ENCODE assay signal across 9 cellular contexts in the genomic region with DNA sequence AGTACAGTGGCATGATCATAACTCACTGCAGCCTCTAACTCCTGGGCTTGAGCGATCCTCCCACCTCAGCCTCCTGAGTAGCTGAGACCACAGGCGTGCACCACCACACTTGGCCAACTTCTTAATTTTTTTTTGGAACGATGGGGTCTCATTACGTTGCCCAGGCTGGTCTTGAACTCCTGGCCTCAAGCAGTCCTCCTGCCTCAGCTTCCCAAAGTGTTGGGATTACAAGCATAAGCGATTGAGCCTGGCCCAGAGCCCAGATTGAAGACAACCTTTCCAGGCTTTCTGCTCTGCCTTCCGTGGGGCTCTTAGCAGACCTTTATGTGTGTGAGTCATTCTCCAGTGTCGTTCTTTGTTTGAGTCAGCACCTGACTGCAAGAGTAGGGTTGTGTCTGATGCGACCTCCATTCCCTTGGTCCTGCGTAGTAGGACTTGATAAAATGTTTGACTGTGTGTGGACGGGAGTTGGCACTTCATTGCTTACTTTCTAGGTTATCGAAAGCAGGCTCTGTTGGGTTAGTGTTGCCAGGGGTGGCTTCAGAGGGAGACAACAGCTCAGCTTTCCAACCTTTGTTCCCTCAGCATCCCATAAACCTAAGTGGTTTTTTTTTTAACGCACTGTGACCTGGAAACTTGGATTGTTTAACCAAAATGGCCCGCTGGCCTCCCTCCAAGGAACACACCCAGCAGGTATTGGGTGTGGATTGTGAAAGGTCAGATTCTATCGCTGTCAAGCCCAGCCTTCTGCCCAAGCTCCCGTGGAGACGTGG. TPM values are rescaled to one million over a fixed set of nuclear protein-coding genes. Genes with fewer than 3 reads are reported as not detected.
DNase-seq lines count a peak whose midpoint lies in the region; ATAC-seq, FAIRE-seq and TF ChIP-seq lines count a peak whose summit lies in the region.
"Had no signal": no experiment of that assay in that cellular context is flagged by ENCODE, and none has a peak within 500 bp of the region (broad histone marks: within the 10 kb centered on the region; RNA-seq: fewer than 3 reads in every experiment).

No MANE protein-coding gene starts in this region.

- RAD21 ChIA-PET in GM12878 (lab: Charles Lee; ENCODE audit: unreplicated experiment), result no interaction called here

- no peak for DNase-seq in AG04450 (ENCODE audit: low read depth, low spot score)
- DNase-seq in M059J (ENCODE audit: low read depth), result peak; percentile 88
- DNase-seq in GM12878 (ENCODE audit: low read depth, low spot score), result no peak
- DNase-seq in mucosa of gallbladder (ENCODE audit: low spot score), result peak; percentile 83
- no peak for DNase-seq in CD4-positive, alpha-beta T cell
- no peak for DNase-seq in GM20000 (ENCODE audit: low spot score)
- no peak for DNase-seq in NCI-H1417 (lab: John Stamatoyannopoulos, UW)

- no peak overlapping the region for H3K27ac Mint-ChIP-seq in CD4-positive, alpha-beta T cell

- H3K9ac ChIP-seq in GM12878 (ENCODE audit: control insufficient read depth, insufficient read depth, low read length), result no peak overlapping the region

- BruUV-seq in GM12878 (replicated peaks; lab: Mats Ljungman, UMichigan), result no TSS peak

- no peaks in the 10 kb centered on the region for H3K4me1 ChIP-seq in GM12878 (ENCODE audit: control insufficient read depth, insufficient read depth, low read length)

- no peaks in the 10 kb centered on the region for H3K9me3 Mint-ChIP-seq in CD4-positive, alpha-beta T cell
- H3K9me3 Mint-ChIP-seq: central memory CD8-positive, alpha-beta T cell had no signal

- SMC1A ChIA-PET in GM12878 (lab: Charles Lee; ENCODE audit: uncharacterized antibody, unreplicated experiment), result interaction anchor here (0.9 kb wide), 1 partner anchor 9 kb away, joined by 3 read pairs; no protein-coding TSS in a partner anchor

- H3K36me3 ChIP-seq in GM12878 (ENCODE audit: control insufficient read depth in 2 of 2, insufficient read depth in 2 of 2, low read length in 1 of 2), result peaks cover 3 to 4% of the 10 kb centered on the region in 2 experiments; a peak in 3 of 4 replicates

- no peak overlapping the region for H2AFZ ChIP-seq in GM12878 (ENCODE audit: control insufficient read depth, low read depth, low read length)

- peak overlapping the region; percentile 11 for H3K27ac ChIP-seq in AG04450 (ENCODE audit: low read depth, low read length)
- no peak overlapping the region for H3K27ac ChIP-seq in GM12878 (ENCODE audit: control insufficient read depth, insufficient read depth)
- H3K27ac ChIP-seq in CD4-positive, alpha-beta T cell (ENCODE audit: low read depth, low read length), result no peak overlapping the region

- CTCF ChIA-PET in AG04450 (lab: Charles Lee), result no interaction called here
- CTCF ChIA-PET in GM12878 (lab: Yijun Ruan, JAX), result interaction anchor here (0.6 to 1.5 kb wide), 3 partner anchors 9 to 1110 kb away, joined by 3 to 4 read pairs (median 3); no protein-coding TSS in a partner anchor
- CTCF ChIA-PET in CD4-positive, alpha-beta T cell (lab: Charles Lee), result no interaction called here

- H3K4me3 ChIP-seq in AG04450 (ENCODE audit: low read depth, low read length) (no peak overlapping the region), GM12878 (no peak overlapping the region)

- POLR2A ChIA-PET in AG04450 (lab: Yijun Ruan, JAX) (no interaction called here), GM12878 (lab: Charles Lee) (interaction anchor here (0.6 to 1.0 kb wide), 3 partner anchors 36 to 46 kb away, joined by 3 to 10 read pairs (median 6); no protein-coding TSS in a partner anchor)
- POLR2A ChIA-PET in CD4-positive, alpha-beta T cell (lab: Charles Lee), result no interaction called here

- no peaks in the 10 kb centered on the region for H4K20me1 ChIP-seq in GM12878 (ENCODE audit: control insufficient read depth, insufficient read depth)

- H3K27me3 Mint-ChIP-seq in CD4-positive, alpha-beta T cell, result no peaks in the 10 kb centered on the region
- H3K27me3 Mint-ChIP-seq: central memory CD8-positive, alpha-beta T cell had no signal

- intact Hi-C loops in GM12878 (cut with micrococcal nuclease; ENCODE audit: unreplicated experiment), result no loop called here
- intact Hi-C loops in CD4-positive, alpha-beta T cell (cut with DNase I, micrococcal nuclease), result no loop called here

- H3K9me3 ChIP-seq in AG04450 (ENCODE audit: control insufficient read depth, insufficient read depth, low read length) (no peaks in the 10 kb centered on the region), GM12878 (replicated peaks; ENCODE audit: control insufficient read depth, insufficient read depth, low read length) (no peaks in the 10 kb centered on the region)
- no peaks in the 10 kb centered on the region for H3K9me3 ChIP-seq in CD4-positive, alpha-beta T cell (ENCODE audit: control insufficient read depth, low read length)

- in situ Hi-C loops in GM12878 (cut with MboI), result no loop called here

- TF ChIP-seq CTCF in AG04450 (IDR thresholded peaks at IDR 0.05; ENCODE audit: low read depth, low read length) (no peak), GM12878 (IDR thresholded peaks at IDR 0.05 in 2 of 3, conservative IDR thresholded peaks at IDR 0.05 in 1 of 3; ENCODE audit: control insufficient read depth in 2 of 3, extremely low read depth in 1 of 3, insufficient read depth in 1 of 3, low read depth in 3 of 3, low read length in 3 of 3) (no peak), GM20000 (IDR thresholded peaks at IDR 0.05; ENCODE audit: extremely low read depth, missing control alignments) (no peak)
- no peak for TF ChIP-seq CTCF in CD4-positive, alpha-beta T cell (IDR thresholded peaks at IDR 0.05)

- H3K36me3 Mint-ChIP-seq in CD4-positive, alpha-beta T cell (ENCODE audit: low read depth), result peaks cover 42% of the 10 kb centered on the region

- H3K4me2 ChIP-seq in GM12878 (ENCODE audit: control insufficient read depth, insufficient read depth), result no peak overlapping the region

- TF ChIP-seq POLR2A in GM12878 (IDR thresholded peaks at IDR 0.05; ENCODE audit: low read depth, low read length), result no peak

- no peak overlapping the region for H3K4me3 Mint-ChIP-seq in CD4-positive, alpha-beta T cell
- H3K4me3 Mint-ChIP-seq: central memory CD8-positive, alpha-beta T cell had no signal

- H3K4me1 Mint-ChIP-seq in CD4-positive, alpha-beta T cell (ENCODE audit: low read depth), result no peaks in the 10 kb centered on the region
- H3K4me1 Mint-ChIP-seq: central memory CD8-positive, alpha-beta T cell had no signal

- no peaks in the 10 kb centered on the region; the same call in 1 of the 2 replicates for H3K79me2 ChIP-seq in GM12878 (ENCODE audit: control insufficient read depth, insufficient read depth, low read length)

- H3K27me3 ChIP-seq in AG04450 (ENCODE audit: control insufficient read depth, insufficient read depth, low read length) (no peaks in the 10 kb centered on the region), GM12878 (replicated peaks in 1 of 2; ENCODE audit: control insufficient read depth in 2 of 2, insufficient read depth in 2 of 2, low read length in 1 of 2) (no peaks in the 10 kb centered on the region)
- no peaks in the 10 kb centered on the region for H3K27me3 ChIP-seq in CD4-positive, alpha-beta T cell (ENCODE audit: control insufficient read depth, insufficient read depth, low read length)

- TF ChIP-seq EP300 in GM12878 (IDR thresholded peaks at IDR 0.05; ENCODE audit: borderline replicate concordance in 1 of 2, control insufficient read depth in 1 of 2, low read depth in 2 of 2, low read length in 2 of 2), result no peak

- TF ChIP-seq RAD21 in GM12878 (IDR thresholded peaks at IDR 0.05; ENCODE audit: insufficient read depth, low read depth, low read length), result no peak

- FAIRE-seq in GM12878 (lab: Jason Lieb, UNC), result no peak

- WGBS in GM12878 (ENCODE audit: insufficient coverage, insufficient replicate concordance, low lambda C conversion rate, missing lambda C conversion rate), result 84% methylated on average over 16 of the region's 16 CpGs

- ATAC-seq in GM12878 (no peak), HG03460 (IDR thresholded peaks at IDR 0.05; ENCODE audit: unreplicated experiment) (no peak)
- no peak for ATAC-seq in CD4-positive, alpha-beta T cell (ENCODE audit: poor library complexity)

TF ChIP-seq in GM12878, 131 proteins besides CTCF, POLR2A, EP300 and RAD21 (continues in another document):
- peak; percentile 36; the same call in 1 of the 2 replicates for TF ChIP-seq JUNB (IDR thresholded peaks at IDR 0.05)
- TF ChIP-seq ZBED1 (IDR thresholded peaks at IDR 0.05; ENCODE audit: borderline replicate concordance), result no peak
- TF ChIP-seq CREM (IDR thresholded peaks at IDR 0.05; ENCODE audit: low read depth), result no peak

RNA-seq across cellular contexts. Expression of a gene that starts 26.4 kb away (rescaled TPM):
- 9.6 and 13.5 TPM in 2 replicates for polyA plus RNA-seq in AG04450 (2011; rRNA removed)
- polyA minus RNA-seq in AG04450 (2011; rRNA and poly(A)+ RNA removed), result 32.8 and 37.2 TPM in 2 replicates
- 10.4 and 19.1 TPM in 2 replicates for total RNA-seq in M059J (2014; rRNA removed; shearing (Covaris generic))
- total RNA-seq in GM12878 (2013; cell fraction: nucleolus; rRNA removed), result 97.4 and 104 TPM in 2 replicates
- 11.1 and 11.9 TPM in 2 replicates for total RNA-seq in GM12878 (2014; rRNA removed)
- 14.6 and 14.7 TPM in 2 replicates for total RNA-seq in GM12878 (2014; rRNA removed; fragmentation: Illumina TruSeq; extraction: Trizol)
- 26.7 and 29.6 TPM in 2 replicates for total RNA-seq in GM12878 (2021)
- polyA plus RNA-seq in GM12878 (2011; ENCODE audit: low read depth), result 6.6 TPM
- 13.4 and 23.0 TPM in 2 replicates for polyA plus RNA-seq in GM12878 (2011; rRNA removed)
- 32.0 and 43.1 TPM in 2 replicates for polyA plus RNA-seq in GM12878 (2011; cell fraction: cytosol; rRNA removed)
- 54.2 and 56.6 TPM in 2 replicates for polyA plus RNA-seq in GM12878 (2011; cell fraction: nucleus; rRNA removed)
- polyA plus RNA-seq in GM12878 (2012), result 8.8 and 10.3 TPM in 2 replicates
- 11.6 and 19.2 TPM in 2 replicates for polyA plus RNA-seq in GM12878 (2014; fragmentation: Illumina TruSeq; extraction: Trizol)
- polyA plus RNA-seq in GM12878 (2014; fragmentation: Nextera tagmentation; extraction: Ambion mirVana), result 1 to 10 TPM; 2.0 to 2.4 TPM
- 12.6 and 14.9 TPM in 2 replicates for polyA plus RNA-seq in GM12878 (2014; rRNA removed)
- 10 to 100 TPM; 10.3 to 10.6 TPM for polyA plus RNA-seq in GM12878 (2016; fragmentation: Nextera tagmentation; extraction: Ambion mirVana)
- 61.4 and 62.1 TPM in 2 replicates for polyA minus RNA-seq in GM12878 (2011; rRNA and poly(A)+ RNA removed)
- polyA minus RNA-seq in GM12878 (2011; cell fraction: cytosol; rRNA and poly(A)+ RNA removed), result 17.2 and 17.9 TPM in 2 replicates
- 14.6 and 38.2 TPM in 2 replicates for polyA minus RNA-seq in GM12878 (2011; cell fraction: nucleus; rRNA and poly(A)+ RNA removed)
- 30.2 TPM for total RNA-seq in mucosa of gallbladder
- 10 to 100 TPM; 10.1 to 13.2 TPM for total RNA-seq in CD4-positive, alpha-beta T cell

Comparison
In these comparisons a context has a peak if more than half of its experiments do, and no peak if none do; other contexts are left out.
1. DNase-seq: peak in M059J (single experiment) and mucosa of gallbladder (single experiment); none in AG04450 (single experiment), GM12878 (single experiment), CD4-positive, alpha-beta T cell (0 of 10), GM20000 (single experiment) and NCI-H1417 (0 of 3).